20 cellular contexts compared by ENCODE assay signal in the genomic region with DNA sequence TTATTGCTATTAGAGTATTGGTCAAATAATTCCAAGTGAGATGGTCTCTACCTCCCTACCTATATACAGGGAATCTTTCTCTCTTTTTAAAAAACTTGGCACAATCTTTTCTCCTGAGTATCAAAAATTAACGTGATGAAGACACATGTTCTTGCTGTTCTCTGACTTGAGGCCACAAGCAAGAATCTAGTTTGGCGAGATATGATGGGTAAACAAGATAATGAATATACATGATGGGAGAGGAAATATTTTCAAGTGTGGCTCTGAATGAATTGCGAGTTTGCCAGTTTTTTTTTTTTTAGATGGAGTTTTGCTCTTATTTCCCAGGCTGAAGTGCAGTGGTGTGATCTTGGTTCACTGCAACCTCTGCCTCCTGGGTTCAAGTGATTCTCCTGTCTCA. TPM values are rescaled to one million over a fixed set of nuclear protein-coding genes. Genes with fewer than 3 reads are reported as not detected.
DNase-seq lines count a peak whose midpoint lies in the region; ATAC-seq and TF ChIP-seq lines count a peak whose summit lies in the region.
"Had no signal": no experiment of that assay in that cellular context is flagged by ENCODE, and none has a peak within 500 bp of the region (broad histone marks: within the 10 kb centered on the region; RNA-seq: fewer than 3 reads in every experiment).

No MANE protein-coding gene starts in this region.

- no peak overlapping the region for H3K9ac ChIP-seq in trophoblast cell (ENCODE audit: low read length)
- H3K9ac ChIP-seq: BLaER1 had no signal

- H3K9me3 Mint-ChIP-seq in activated naive CD4-positive, alpha-beta T cell treated with anti-CD3 and anti-CD28 coated beads, Interleukin-2, amount 50 U/mL, for 24 hours, result no peaks in the 10 kb centered on the region
- H3K9me3 Mint-ChIP-seq in activated naive CD4-positive, alpha-beta T cell treated with anti-CD3 and anti-CD28 coated beads, Interleukin-2, amount 50 U/mL, for 72 hours, result no peaks in the 10 kb centered on the region

- H3K14ac ChIP-seq in trophoblast cell (ENCODE audit: low read length), result no peak overlapping the region

- no peak overlapping the region for H3K18ac ChIP-seq in trophoblast cell (ENCODE audit: low read length)

- no peaks in the 10 kb centered on the region for H3K79me1 ChIP-seq in trophoblast cell (ENCODE audit: low read length)

- H2BK12ac ChIP-seq in trophoblast cell (ENCODE audit: low read length), result no peak overlapping the region

- CTCF ChIA-PET in PC-9 (lab: Charles Lee), result no interaction called here

- no peak overlapping the region for H3K4ac ChIP-seq in trophoblast cell (ENCODE audit: low read depth, low read length)

- no peak overlapping the region for H2BK5ac ChIP-seq in trophoblast cell (ENCODE audit: low read depth, low read length, poor library complexity)

- no peak overlapping the region for H4K91ac ChIP-seq in trophoblast cell (ENCODE audit: low read depth, low read length)

- ATAC-seq in activated naive CD4-positive, alpha-beta T cell treated with anti-CD3 and anti-CD28 coated beads, Interleukin-2, amount 50 U/mL, for 72 hours, result no peak
- ATAC-seq in HG02642 (IDR thresholded peaks at IDR 0.05; ENCODE audit: poor library complexity, unreplicated experiment), result no peak
- no peak for ATAC-seq in GM18868 (IDR thresholded peaks at IDR 0.05; ENCODE audit: unreplicated experiment)
- ATAC-seq: HCT116 had no signal

- H3K4me2 ChIP-seq in PC-9 (no peak overlapping the region; the same call in 1 of the 2 replicates), trophoblast cell (ENCODE audit: low read length) (no peak overlapping the region)
- H3K4me2 ChIP-seq: BLaER1 had no signal

- peaks cover 31% of the 10 kb centered on the region for H3K4me1 ChIP-seq in PC-9 (replicated peaks; ENCODE audit: insufficient read depth)
- peaks cover 0 to 5% of the 10 kb centered on the region in 2 experiments for H3K4me1 ChIP-seq in trophoblast cell (ENCODE audit: control insufficient read depth in 1 of 2, insufficient read depth in 2 of 2, low read length in 2 of 2)

- H3K27ac Mint-ChIP-seq in activated naive CD4-positive, alpha-beta T cell treated with anti-CD3 and anti-CD28 coated beads, Interleukin-2, amount 50 U/mL, for 24 hours, result peak overlapping the region; percentile 65
- H3K27ac Mint-ChIP-seq in activated naive CD4-positive, alpha-beta T cell treated with anti-CD3 and anti-CD28 coated beads, Interleukin-2, amount 50 U/mL, for 72 hours, result no peak overlapping the region
- H3K27ac Mint-ChIP-seq: B cell, CD14-positive monocyte had no signal

- no peak for TF ChIP-seq CTCF in PC-9 (conservative IDR thresholded peaks at IDR 0.05)

- H3K27ac ChIP-seq in PC-9 (peak overlapping the region; percentile 29; the same call in 1 of the 2 replicates), trophoblast cell (ENCODE audit: low read depth, low read length) (no peak overlapping the region)
- H3K27ac ChIP-seq: 22Rv1, BLaER1 had no signal

- no peak overlapping the region for H4K12ac ChIP-seq in trophoblast cell (ENCODE audit: low read depth, low read length)

- POLR2A ChIA-PET in PC-9 (lab: Charles Lee; ENCODE audit: unreplicated experiment), result no interaction called here

- no CpG with 5 or more reads among the region's 3 CpGs for WGBS in trophoblast cell (ENCODE audit: extremely low coverage, insufficient coverage, insufficient read length)

- no peaks in the 10 kb centered on the region for H3K9me2 ChIP-seq in PC-9 (ENCODE audit: insufficient read depth)

- H3K36me3 ChIP-seq in PC-9 (ENCODE audit: low read depth) (peaks cover 35% of the 10 kb centered on the region), trophoblast cell (ENCODE audit: control insufficient read depth in 1 of 2, insufficient read depth in 2 of 2, low read length in 2 of 2) (peaks cover 4% of the 10 kb centered on the region in 2 experiments)

- peaks cover 3% of the 10 kb centered on the region; the same call in 1 of the 2 replicates for H4K20me1 ChIP-seq in PC-9 (ENCODE audit: insufficient read depth)

- H2AK5ac ChIP-seq in trophoblast cell (ENCODE audit: low read length), result no peak overlapping the region

- peaks cover 33% of the 10 kb centered on the region for H3F3A ChIP-seq in PC-9 (ENCODE audit: insufficient read depth, low read depth)

- no peaks in the 10 kb centered on the region for H3K27me3 Mint-ChIP-seq in activated naive CD4-positive, alpha-beta T cell treated with anti-CD3 and anti-CD28 coated beads, Interleukin-2, amount 50 U/mL, for 24 hours
- H3K27me3 Mint-ChIP-seq: B cell; CD4-positive, alpha-beta memory T cell had no signal

- no peak for DNase-seq in activated naive CD4-positive, alpha-beta T cell treated with anti-CD3 and anti-CD28 coated beads, Interleukin-2, amount 50 U/mL, for 72 hours (ENCODE audit: low spot score in 2 of 2)
- no peak for DNase-seq in PC-9
- DNase-seq in trophoblast cell, result peak; percentile 15 to 80
- DNase-seq in HuH-7.5 (ENCODE audit: low spot score), result no peak
- DNase-seq in dermis blood vessel endothelial cell, result no peak
- DNase-seq: Calu3; CD4-positive, alpha-beta memory T cell; COR-L47; DMS53; DMS79 treated with DMSO at 0.1 percent for 48 hours; GF-D8; H7 had no signal

- H3K23ac ChIP-seq in trophoblast cell (ENCODE audit: low read length), result no peak overlapping the region

- H3K4me3 Mint-ChIP-seq in activated naive CD4-positive, alpha-beta T cell treated with anti-CD3 and anti-CD28 coated beads, Interleukin-2, amount 50 U/mL, for 24 hours, result no peak overlapping the region
- H3K4me3 Mint-ChIP-seq: B cell, CD14-positive monocyte had no signal

- no peak overlapping the region for H2BK120ac ChIP-seq in trophoblast cell (ENCODE audit: insufficient read depth, low read length, poor library complexity)

- peaks cover 55% of the 10 kb centered on the region for H3K4me1 Mint-ChIP-seq in activated naive CD4-positive, alpha-beta T cell treated with anti-CD3 and anti-CD28 coated beads, Interleukin-2, amount 50 U/mL, for 24 hours
- H3K4me1 Mint-ChIP-seq: CD14-positive monocyte had no signal

- H3K36me3 Mint-ChIP-seq in activated naive CD4-positive, alpha-beta T cell treated with anti-CD3 and anti-CD28 coated beads, Interleukin-2, amount 50 U/mL, for 24 hours, result peaks cover 7% of the 10 kb centered on the region
- H3K36me3 Mint-ChIP-seq in activated naive CD4-positive, alpha-beta T cell treated with anti-CD3 and anti-CD28 coated beads, Interleukin-2, amount 50 U/mL, for 72 hours, result peaks cover 2 to 4% of the 10 kb centered on the region in 2 donors

- H3K9me3 ChIP-seq in PC-9 (ENCODE audit: insufficient read depth, low read depth) (no peaks in the 10 kb centered on the region), trophoblast cell (ENCODE audit: insufficient read depth, low read depth, low read length) (no peaks in the 10 kb centered on the region)
- H3K9me3 ChIP-seq: BLaER1 had no signal

- no TSS peak for BruUV-seq in PC-9 (replicated peaks; lab: Mats Ljungman, UMichigan)

- H3K27me3 ChIP-seq in PC-9 (ENCODE audit: insufficient read depth, low read depth) (no peaks in the 10 kb centered on the region), trophoblast cell (ENCODE audit: insufficient read depth, low read length) (no peaks in the 10 kb centered on the region)
- H3K27me3 ChIP-seq: BLaER1 had no signal

- H4K8ac ChIP-seq in trophoblast cell (ENCODE audit: low read depth, low read length), result no peak overlapping the region

- no peak overlapping the region for H2AFZ ChIP-seq in PC-9
- H2AFZ ChIP-seq in trophoblast cell (ENCODE audit: insufficient read depth, low read length, poor library complexity), result no peak overlapping the region

- intact Hi-C loops in PC-9 (cut with micrococcal nuclease; ENCODE audit: unreplicated experiment), result no loop called here

- H3K4me3 ChIP-seq in PC-9 (no peak overlapping the region), trophoblast cell (ENCODE audit: low read depth, low read length) (no peak overlapping the region)
- H3K4me3 ChIP-seq: BLaER1 had no signal

- H3K79me2 ChIP-seq in PC-9 (ENCODE audit: low read depth) (peaks cover 85% of the 10 kb centered on the region), trophoblast cell (ENCODE audit: control insufficient read depth, insufficient read depth, low read length, poor library complexity) (no peaks in the 10 kb centered on the region)

RNA-seq across cellular contexts. Expression of gene NR1D2, which starts 11.6 kb away (rescaled TPM):
- total RNA-seq in activated naive CD4-positive, alpha-beta T cell treated with anti-CD3 and anti-CD28 coated beads, Interleukin-2, amount 50 U/mL, for 72 hours, result 10 to 100 TPM in 1 of 2 donors, 1 to 10 TPM in 1; 2.1 to 32.7 TPM
- total RNA-seq in PC-9 (2021) (53.9 and 66.0 TPM in 2 replicates), dermis blood vessel endothelial cell (46.3 and 50.5 TPM in 2 replicates)
- 11.2 and 12.2 TPM in 2 replicates for polyA plus RNA-seq in trophoblast cell (2013)

RNA-seq across cellular contexts. Expression of gene RPL15, which starts 39.8 kb away (rescaled TPM):
- total RNA-seq in activated naive CD4-positive, alpha-beta T cell treated with anti-CD3 and anti-CD28 coated beads, Interleukin-2, amount 50 U/mL, for 72 hours, result 1,000 to 10,000 TPM; 2,185 to 2,637 TPM
- total RNA-seq in PC-9 (2021) (1,784 and 1,876 TPM in 2 replicates), dermis blood vessel endothelial cell (1,782 and 3,418 TPM in 2 replicates)
- 2,209 and 2,294 TPM in 2 replicates for polyA plus RNA-seq in trophoblast cell (2013)

RNA-seq across cellular contexts. Expression of gene NKIRAS1, which starts 39.9 kb away (rescaled TPM):
- total RNA-seq in activated naive CD4-positive, alpha-beta T cell treated with anti-CD3 and anti-CD28 coated beads, Interleukin-2, amount 50 U/mL, for 72 hours, result 1 to 10 TPM; 2.4 to 7.4 TPM
- total RNA-seq in PC-9 (2021) (8.6 and 12.6 TPM in 2 replicates), dermis blood vessel endothelial cell (6.0 and 6.8 TPM in 2 replicates)
- polyA plus RNA-seq in trophoblast cell (2013), result 9.3 and 9.5 TPM in 2 replicates

Comparison
In these comparisons a context has a peak if more than half of its experiments do, and no peak if none do; other contexts are left out.
1. DNase-seq: peak in trophoblast cell (2 of 2); none in activated naive CD4-positive, alpha-beta T cell treated with anti-CD3 and anti-CD28 coated beads, Interleukin-2, amount 50 U/mL, for 72 hours (0 of 2), PC-9 (0 of 2), HuH-7.5 (single experiment) and dermis blood vessel endothelial cell (single experiment).